ENCODE assay signal across 20 cellular contexts in genomic region chr2:188659656-188660406, GRCh38.
DNase-seq lines count a peak whose midpoint lies in the region; ATAC-seq and TF ChIP-seq lines count a peak whose summit lies in the region.
"Had no signal": no experiment of that assay in that cellular context is flagged by ENCODE, and none has a peak within 500 bp of the region (broad histone marks: within the 10 kb centered on the region; RNA-seq: fewer than 3 reads in every experiment).

No MANE protein-coding gene starts in this region.

- no peaks in the 10 kb centered on the region for H3K4me1 ChIP-seq in mesenchymal stem cell (ENCODE audit: control insufficient read depth, insufficient read depth, low read depth, low read length)
- H3K4me1 ChIP-seq: BLaER1, upper lobe of right lung had no signal

- H3K36me3 ChIP-seq in brain microvascular endothelial cell (replicated peaks) (no peaks in the 10 kb centered on the region), mesenchymal stem cell (ENCODE audit: control insufficient read depth in 1 of 2, insufficient read depth in 2 of 2, low read depth in 1 of 2, low read length in 2 of 2) (no peaks in the 10 kb centered on the region)
- H3K36me3 ChIP-seq: BLaER1, cardiac muscle cell, upper lobe of right lung had no signal

- H2BK5ac ChIP-seq in mesenchymal stem cell (ENCODE audit: low read depth, low read length, poor library complexity, severe bottlenecking), result no peak overlapping the region

- H3K9me3 ChIP-seq in mesenchymal stem cell (ENCODE audit: control insufficient read depth, low read length), result no peaks in the 10 kb centered on the region
- H3K9me3 ChIP-seq: BLaER1, upper lobe of right lung had no signal

- no peak overlapping the region for H2BK15ac ChIP-seq in mesenchymal stem cell (ENCODE audit: low read depth, poor library complexity, severe bottlenecking)

- H3K4ac ChIP-seq in mesenchymal stem cell (ENCODE audit: low read depth in 1 of 2, low read length in 2 of 2), result no peak overlapping the region

- in situ Hi-C loops in brain microvascular endothelial cell (cut with HindIII; ENCODE audit: low pct_ligation_motif_present, low sequenced_read_pairs), result no loop called here

- H3K4me2 ChIP-seq in mesenchymal stem cell (ENCODE audit: low read length, poor library complexity, severe bottlenecking), result no peak overlapping the region
- H3K4me2 ChIP-seq: BLaER1, PC-9 had no signal

- WGBS in mesenchymal stem cell, result 0% methylated on average over 1 of the region's 1 CpG

- H3K27me3 ChIP-seq in brain microvascular endothelial cell (replicated peaks) (no peaks in the 10 kb centered on the region), mesenchymal stem cell (ENCODE audit: control insufficient read depth in 1 of 2, insufficient read depth in 1 of 2, low read length in 2 of 2) (no peaks in the 10 kb centered on the region)
- H3K27me3 ChIP-seq: BLaER1, cardiac muscle cell, upper lobe of right lung had no signal

- no peak overlapping the region for H3K23ac ChIP-seq in mesenchymal stem cell (ENCODE audit: low read length in 2 of 2)

- H2BK12ac ChIP-seq in mesenchymal stem cell (ENCODE audit: low read length in 2 of 2), result no peak overlapping the region

- no peaks in the 10 kb centered on the region for H3K79me1 ChIP-seq in mesenchymal stem cell (replicated peaks; ENCODE audit: low read length, poor library complexity, severe bottlenecking)

- ATAC-seq in GM18868 (IDR thresholded peaks at IDR 0.05; ENCODE audit: unreplicated experiment) (no peak), HG03280 (IDR thresholded peaks at IDR 0.05; ENCODE audit: unreplicated experiment) (no peak)
- ATAC-seq: stimulated activated effector memory CD8-positive, alpha-beta T cell treated with anti-CD3 and anti-CD28 coated beads, Interleukin-12 subunit alpha, Interleukin-12 subunit beta, amount 100 ng/mL, for 72 hours; upper lobe of right lung had no signal

- no peak overlapping the region for H3K27ac ChIP-seq in brain microvascular endothelial cell
- H3K27ac ChIP-seq in mesenchymal stem cell (ENCODE audit: low read length, poor library complexity, severe bottlenecking), result no peak overlapping the region
- H3K27ac ChIP-seq: BLaER1, cardiac muscle cell, PC-9, upper lobe of right lung had no signal

- H2BK120ac ChIP-seq in mesenchymal stem cell (ENCODE audit: low read depth, low read length), result no peak overlapping the region

- H4K8ac ChIP-seq in mesenchymal stem cell (ENCODE audit: low read length), result no peak overlapping the region

- H4K91ac ChIP-seq in mesenchymal stem cell (ENCODE audit: low read length), result no peak overlapping the region

- H3K4me3 ChIP-seq in brain microvascular endothelial cell (ENCODE audit: low read depth, low read length) (no peak overlapping the region), mesenchymal stem cell (ENCODE audit: insufficient read depth in 1 of 2, low read depth in 1 of 2, low read length in 2 of 2) (no peak overlapping the region)
- H3K4me3 ChIP-seq: BLaER1, cardiac muscle cell, PC-9, upper lobe of right lung had no signal

- no peak overlapping the region for H2AFZ ChIP-seq in mesenchymal stem cell (ENCODE audit: low read depth, low read length)
- H2AFZ ChIP-seq: PC-9 had no signal

- H3K9ac ChIP-seq in mesenchymal stem cell (ENCODE audit: low read length), result no peak overlapping the region
- H3K9ac ChIP-seq: BLaER1 had no signal

- H3K18ac ChIP-seq in mesenchymal stem cell (ENCODE audit: low read depth in 1 of 2, low read length in 2 of 2), result no peak overlapping the region

- DNase-seq in AG20443 (ENCODE audit: low spot score) (peak; percentile 49), M059J (ENCODE audit: low read depth) (peak; percentile 89), brain microvascular endothelial cell (peak; percentile 69), mesenchymal stem cell (peak; percentile 80), DMS53 (lab: John Stamatoyannopoulos, UW) (no peak)
- no peak for DNase-seq in stimulated activated CD4-positive, alpha-beta T cell treated with anti-CD3 and anti-CD28 coated beads, Interleukin-4, amount 100 ng/mL, for 4 hours
- DNase-seq: activated naive CD4-positive, alpha-beta T cell treated with Interleukin-2 at 50 U/mL for 16 hours; effector memory CD4-positive, alpha-beta T cell; glutamatergic neuron; islet precursor cell; midbrain; NCI-H1694; NCI-H510A treated with DMSO at 0.1 percent for 48 hours; PC-9; upper lobe of right lung had no signal

- no peak for TF ChIP-seq CTCF in brain microvascular endothelial cell (IDR thresholded peaks at IDR 0.05; ENCODE audit: low read depth, low read length, missing control alignments)

- H2AK5ac ChIP-seq in mesenchymal stem cell (ENCODE audit: low read length, severe bottlenecking), result no peak overlapping the region

- H3K14ac ChIP-seq in mesenchymal stem cell (ENCODE audit: low read length in 2 of 2), result no peak overlapping the region

Comparison
In these comparisons a context has a peak if more than half of its experiments do, and no peak if none do; other contexts are left out.
1. DNase-seq: peak in AG20443 (single experiment), M059J (single experiment), brain microvascular endothelial cell (single experiment) and mesenchymal stem cell (single experiment); none in stimulated activated CD4-positive, alpha-beta T cell treated with anti-CD3 and anti-CD28 coated beads, Interleukin-4, amount 100 ng/mL, for 4 hours (0 of 2) and DMS53 (single experiment).